In genomic region chr18:49697757-49698595, GRCh38 we compare ENCODE assay signal across 15 cellular contexts.
DNase-seq lines count a peak whose midpoint lies in the region; ATAC-seq and TF ChIP-seq lines count a peak whose summit lies in the region.
"Had no signal": no experiment of that assay in that cellular context is flagged by ENCODE, and none has a peak within 500 bp of the region (broad histone marks: within the 10 kb centered on the region; RNA-seq: fewer than 3 reads in every experiment).

No MANE protein-coding gene starts in this region.

- no peaks in the 10 kb centered on the region for H3K9me2 ChIP-seq in GM23248 (ENCODE audit: insufficient read depth)

- in situ Hi-C loops in GM23248 (cut with MboI): no loop called here

- no peaks in the 10 kb centered on the region for H3K9me3 Mint-ChIP-seq in neural crest cell
- H3K9me3 Mint-ChIP-seq: activated T-helper 1 cell treated with anti-CD3 and anti-CD28 coated beads, Interleukin-12 subunit alpha, Interleukin-12 subunit beta, Interleukin-2, Interleukin-4 antibody, amounts not matched to agents 30 ng/mL and 10 ng/mL and 1 ng/mL, durations not matched to agents 14 hours and 24 hours and 36 hours; naive B cell had no signal

- TF ChIP-seq POLR2A in heart left ventricle (IDR thresholded peaks at IDR 0.05): no peak

- no peak overlapping the region for H3K4me3 Mint-ChIP-seq in neural crest cell
- H3K4me3 Mint-ChIP-seq: activated T-helper 1 cell treated with anti-CD3 and anti-CD28 coated beads, Interleukin-12 subunit alpha, Interleukin-12 subunit beta, Interleukin-2, Interleukin-4 antibody, amounts not matched to agents 30 ng/mL and 10 ng/mL and 1 ng/mL, durations not matched to agents 14 hours and 24 hours and 36 hours had no signal

- no peaks in the 10 kb centered on the region for H3K9me3 ChIP-seq in GM23248 (ENCODE audit: low read depth)
- H3K9me3 ChIP-seq in NT2/D1 (ENCODE audit: insufficient read depth, low read length): no peaks in the 10 kb centered on the region
- peaks cover 0 to 4% (median 0%) of the 10 kb centered on the region in 12 donors for H3K9me3 ChIP-seq in heart left ventricle
- H3K9me3 ChIP-seq: suprapubic skin had no signal

- TF ChIP-seq CTCF in heart left ventricle (IDR thresholded peaks at IDR 0.05): peak in 1 of 12 donors; percentile 12
- TF ChIP-seq CTCF in neural crest cell (conservative IDR thresholded peaks at IDR 0.05): no peak

- peak in 3 of 4 donors; percentile 61 to 74 (median 65) for ATAC-seq in heart left ventricle
- ATAC-seq in HG03342 (IDR thresholded peaks at IDR 0.05; ENCODE audit: unreplicated experiment): no peak

- peaks cover 14% of the 10 kb centered on the region for H3K4me1 Mint-ChIP-seq in neural crest cell
- H3K4me1 Mint-ChIP-seq: naive B cell had no signal

- no peaks in the 10 kb centered on the region for H3K79me2 ChIP-seq in GM23248 (ENCODE audit: insufficient read depth)

- DNase-seq in GM23248 (peak; percentile 61), NT2/D1 (ENCODE audit: low read depth, low spot score) (peak; percentile 23), heart left ventricle (peak in 3 of 5 donors; percentile 32 to 45 (median 43)), neural crest cell (ENCODE audit: low read depth, low spot score) (no peak), DMS79 treated with DMSO at 0.1 percent for 48 hours (lab: John Stamatoyannopoulos, UW) (no peak), GOT3 (lab: John Stamatoyannopoulos, UW) (no peak)
- no peak for DNase-seq in stimulated activated CD4-positive, alpha-beta T cell treated with anti-CD3 and anti-CD28 coated beads, Interleukin-4, amount 100 ng/mL, for 24 hours
- DNase-seq: activated CD4-positive, CD25-positive, alpha-beta regulatory T cell; glutamatergic neuron; naive B cell; NCI-H2029; stimulated activated CD4-positive, alpha-beta T cell treated with anti-CD3 and anti-CD28 coated beads, Interleukin-4, amount 100 ng/mL, for 1 hour had no signal

- no peak overlapping the region for H3K27ac ChIP-seq in GM23248
- no peak overlapping the region for H3K27ac ChIP-seq in heart left ventricle
- H3K27ac ChIP-seq: suprapubic skin had no signal

- WGBS in GM23248 (ENCODE audit: low coverage in 1 of 2, low lambda C conversion rate in 2 of 2, missing lambda C conversion rate in 2 of 2), 2 experiments: 47 to 48% methylated on average over 8 of the region's 8 CpGs
- 39 to 52% (median 50%) methylated on average over 8 of the region's 8 CpGs for WGBS in heart left ventricle, 4 donors

- H3K4me3 ChIP-seq in GM23248: no peak overlapping the region
- no peak overlapping the region for H3K4me3 ChIP-seq in NT2/D1 (ENCODE audit: insufficient read length, low read depth)
- H3K4me3 ChIP-seq in heart left ventricle: no peak overlapping the region
- H3K4me3 ChIP-seq: suprapubic skin had no signal

- H3K4me2 ChIP-seq in GM23248 (ENCODE audit: unreplicated experiment): peak overlapping the region; percentile 3

- no peaks in the 10 kb centered on the region; the same call in 1 of the 2 replicates for H3K27me3 ChIP-seq in GM23248 (replicated peaks; ENCODE audit: insufficient read depth)
- no peaks in the 10 kb centered on the region for H3K27me3 ChIP-seq in NT2/D1 (ENCODE audit: insufficient read depth, insufficient read length)
- no peaks in the 10 kb centered on the region for H3K27me3 ChIP-seq in heart left ventricle
- H3K27me3 ChIP-seq: suprapubic skin had no signal

- H3K9ac ChIP-seq in GM23248 (no peak overlapping the region), NT2/D1 (ENCODE audit: insufficient read length, low read depth) (no peak overlapping the region)

- H2AFZ ChIP-seq in GM23248: peak overlapping the region; percentile 28; the same call in 1 of the 2 replicates

- H3F3A ChIP-seq in GM23248 (ENCODE audit: insufficient read depth): no peaks in the 10 kb centered on the region

- H3K27me3 Mint-ChIP-seq in neural crest cell (ENCODE audit: low read depth): no peaks in the 10 kb centered on the region

- H3K36me3 ChIP-seq in GM23248 (ENCODE audit: low read depth): no peaks in the 10 kb centered on the region
- no peaks in the 10 kb centered on the region for H3K36me3 ChIP-seq in NT2/D1 (ENCODE audit: insufficient read depth, insufficient read length, low read length)
- no peaks in the 10 kb centered on the region for H3K36me3 ChIP-seq in heart left ventricle
- H3K36me3 ChIP-seq: suprapubic skin had no signal

- intact Hi-C loops in heart left ventricle (cut with DNase I): no loop called here

- H3K4me1 ChIP-seq in GM23248 (ENCODE audit: insufficient read depth) (peaks cover 7% of the 10 kb centered on the region; the same call in 1 of the 2 replicates), NT2/D1 (ENCODE audit: insufficient read depth, insufficient read length) (peaks cover 6% of the 10 kb centered on the region), heart left ventricle (peaks cover 0 to 14% (median 0%) of the 10 kb centered on the region in 12 donors)
- H3K4me1 ChIP-seq: suprapubic skin had no signal

- H3K27ac Mint-ChIP-seq in neural crest cell (ENCODE audit: unreplicated experiment): peak overlapping the region; percentile 47
- H3K27ac Mint-ChIP-seq: activated T-helper 1 cell treated with anti-CD3 and anti-CD28 coated beads, Interleukin-12 subunit alpha, Interleukin-12 subunit beta, Interleukin-2, Interleukin-4 antibody, amounts not matched to agents 30 ng/mL and 10 ng/mL and 1 ng/mL, durations not matched to agents 14 hours and 24 hours and 36 hours had no signal

- H4K20me1 ChIP-seq in GM23248 (ENCODE audit: insufficient read depth): no peaks in the 10 kb centered on the region

- H3K36me3 Mint-ChIP-seq in neural crest cell (ENCODE audit: low read depth): no peaks in the 10 kb centered on the region
- H3K36me3 Mint-ChIP-seq: naive B cell had no signal

Comparison
In these comparisons a context has a peak if more than half of its experiments do, and no peak if none do; other contexts are left out.
1. DNase-seq: peak in GM23248 (single experiment), NT2/D1 (single experiment) and heart left ventricle (3 of 5); none in neural crest cell (single experiment), stimulated activated CD4-positive, alpha-beta T cell treated with anti-CD3 and anti-CD28 coated beads, Interleukin-4, amount 100 ng/mL, for 24 hours (single experiment), DMS79 treated with DMSO at 0.1 percent for 48 hours (single experiment) and GOT3 (single experiment).